In the genomic region with DNA sequence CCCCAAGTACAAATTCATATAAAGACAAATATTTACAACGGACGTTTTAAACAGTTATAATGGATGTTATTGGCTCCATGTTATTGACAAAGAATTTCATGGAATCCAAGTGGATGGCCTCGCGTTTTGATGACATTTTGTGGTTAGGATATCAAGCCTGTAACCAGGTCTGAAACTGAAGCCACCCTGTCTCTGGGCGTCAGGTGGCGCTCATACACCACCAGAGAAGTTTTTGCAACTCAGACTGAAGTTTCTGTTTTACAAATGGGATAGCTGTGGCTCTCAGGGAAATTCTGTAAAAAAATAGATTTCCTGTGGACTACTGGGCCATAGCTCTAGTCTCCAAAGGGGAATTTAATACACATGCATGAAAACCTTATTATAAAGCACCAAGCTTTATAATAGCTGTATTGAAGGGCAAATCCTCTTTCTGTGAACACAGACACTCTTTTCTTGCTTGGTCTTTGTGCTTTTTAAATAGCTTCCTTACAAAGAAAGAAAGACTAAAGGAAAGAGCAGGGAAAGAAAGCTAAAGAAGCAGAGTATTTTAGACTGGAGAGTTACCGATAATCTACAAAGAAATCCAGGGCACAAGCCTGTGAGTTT, we compare ENCODE assay signal across 8 cellular contexts.
DNase-seq lines count a peak whose midpoint lies in the region; ATAC-seq and TF ChIP-seq lines count a peak whose summit lies in the region.

No MANE protein-coding gene starts in this region.

- TF ChIP-seq CTCF in fibroblast of the aortic adventitia (IDR thresholded peaks at IDR 0.05; ENCODE audit: insufficient read depth, low read length) = peak; percentile 84
- TF ChIP-seq CTCF in parathyroid adenoma (IDR thresholded peaks at IDR 0.05) = peak; percentile 48

- H3K9me3 Mint-ChIP-seq in activated CD4-positive, alpha-beta T cell treated with anti-CD3 and anti-CD28 coated beads, Interleukin-2, amount 10 ng/mL, durations not matched to agents 7 days and 5 days = no peaks in the 10 kb centered on the region

- peaks cover 8% of the 10 kb centered on the region; the same call in 1 of the 2 replicates for H3K4me1 ChIP-seq in HAP-1
- no peaks in the 10 kb centered on the region for H3K4me1 ChIP-seq in parathyroid adenoma

- H2AFZ ChIP-seq in parathyroid adenoma = no peak overlapping the region

- no peak overlapping the region for H3K4me3 ChIP-seq in HAP-1
- no peak overlapping the region for H3K4me3 ChIP-seq in fibroblast of the aortic adventitia (ENCODE audit: low read depth, low read length)
- no peak overlapping the region for H3K4me3 ChIP-seq in parathyroid adenoma (ENCODE audit: low read depth, low read length)

- no peak overlapping the region for H3K4me3 Mint-ChIP-seq in activated CD4-positive, alpha-beta T cell treated with anti-CD3 and anti-CD28 coated beads, Interleukin-2, amount 10 ng/mL, durations not matched to agents 7 days and 5 days

- H3K27ac ChIP-seq in parathyroid adenoma = no peak overlapping the region

- DNase-seq in activated CD8-positive, alpha-beta memory T cell treated with anti-CD3 and anti-CD28 coated beads, Interleukin-2, amount 50 U/mL, for 48 hours = peak; percentile 57
- DNase-seq in activated CD8-positive, alpha-beta memory T cell treated with anti-CD3 and anti-CD28 coated beads, Interleukin-2, amount 50 U/mL, for 4 hours = no peak
- DNase-seq in HAP-1 (ENCODE audit: low spot score in 2 of 2) (peak; percentile 78 to 80), M059J (ENCODE audit: low read depth) (peak; percentile 60), fibroblast of the aortic adventitia (ENCODE audit: low read depth) (peak; percentile 67)
- peak; percentile 43 for DNase-seq in activated CD4-positive, alpha-beta T cell treated with anti-CD3 and anti-CD28 coated beads, Interleukin-2, amount 10 ng/mL, durations not matched to agents 7 days and 5 days

- no peaks in the 10 kb centered on the region for H3K36me3 Mint-ChIP-seq in activated CD4-positive, alpha-beta T cell treated with anti-CD3 and anti-CD28 coated beads, Interleukin-2, amount 10 ng/mL, durations not matched to agents 7 days and 5 days (ENCODE audit: low read depth)

- no peak overlapping the region for H3K9ac ChIP-seq in parathyroid adenoma

- POLR2A ChIA-PET in activated CD4-positive, alpha-beta T cell treated with anti-CD3 and anti-CD28 coated beads, Interleukin-2, amount 10 ng/mL, durations not matched to agents 7 days and 5 days (lab: Charles Lee) = no interaction called here

- in situ Hi-C loops in HAP-1 (cut with MboI; ENCODE audit: low sequenced_read_pairs) = loop anchor here (25.0 kb wide), 2 partner anchors 218 to 543 kb away; no protein-coding TSS in a partner anchor

- ATAC-seq in HG03139 (IDR thresholded peaks at IDR 0.05; ENCODE audit: unreplicated experiment) = no peak

- H3K79me2 ChIP-seq in parathyroid adenoma = no peaks in the 10 kb centered on the region

- H3K27me3 ChIP-seq in HAP-1 (ENCODE audit: low read depth) (no peaks in the 10 kb centered on the region), parathyroid adenoma (ENCODE audit: control insufficient read depth, insufficient read depth, low read length) (no peaks in the 10 kb centered on the region)

- H3K4me1 Mint-ChIP-seq in activated CD4-positive, alpha-beta T cell treated with anti-CD3 and anti-CD28 coated beads, Interleukin-2, amount 10 ng/mL, durations not matched to agents 7 days and 5 days = no peaks in the 10 kb centered on the region

- H3K36me3 ChIP-seq in HAP-1 (replicated peaks) = no peaks in the 10 kb centered on the region
- no peaks in the 10 kb centered on the region for H3K36me3 ChIP-seq in parathyroid adenoma (ENCODE audit: control insufficient read depth, insufficient read depth, low read length)

- H3K9me3 ChIP-seq in HAP-1 (no peaks in the 10 kb centered on the region), parathyroid adenoma (ENCODE audit: control insufficient read depth, low read length) (no peaks in the 10 kb centered on the region)

- CTCF ChIA-PET in activated CD4-positive, alpha-beta T cell treated with anti-CD3 and anti-CD28 coated beads, Interleukin-2, amount 10 ng/mL, durations not matched to agents 7 days and 5 days (lab: Charles Lee) = no interaction called here

- H3K4me2 ChIP-seq in parathyroid adenoma (ENCODE audit: low read length) = no peak overlapping the region

- peaks cover 16% of the 10 kb centered on the region for H3K27me3 Mint-ChIP-seq in activated CD4-positive, alpha-beta T cell treated with anti-CD3 and anti-CD28 coated beads, Interleukin-2, amount 10 ng/mL, durations not matched to agents 7 days and 5 days

- H3K27ac Mint-ChIP-seq in activated CD4-positive, alpha-beta T cell treated with anti-CD3 and anti-CD28 coated beads, Interleukin-2, amount 10 ng/mL, durations not matched to agents 7 days and 5 days = no peak overlapping the region
